8 cellular contexts compared by ENCODE assay signal in the genomic region with DNA sequence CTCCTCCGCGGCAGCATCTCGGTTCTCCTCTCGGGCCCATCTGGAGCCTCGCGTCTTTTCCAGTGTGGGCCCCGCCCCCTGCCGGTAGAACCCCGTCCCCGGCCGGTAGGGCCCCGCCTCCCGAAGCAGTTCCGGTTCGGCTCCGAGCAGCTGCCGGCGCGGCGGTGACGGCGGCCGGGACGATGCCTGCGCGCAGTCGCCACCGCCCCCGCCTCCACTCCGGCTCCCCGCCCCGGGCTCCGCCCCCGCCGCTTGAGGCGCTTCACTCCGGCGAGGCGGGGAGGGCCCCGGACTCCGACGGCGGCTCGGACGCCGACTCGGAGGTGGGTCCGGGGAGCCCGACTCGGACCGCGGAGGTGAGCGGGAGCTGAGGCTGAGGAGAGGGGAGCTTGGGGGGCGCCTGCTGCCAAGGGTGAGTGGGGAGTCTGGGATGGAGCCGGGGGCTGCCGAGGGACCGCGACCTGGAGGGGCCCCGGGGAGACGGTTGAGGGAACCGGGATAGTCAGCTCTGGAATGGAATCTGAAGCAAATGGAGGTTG.
A peak's percentile ranks its signal among the peaks of the same experiment; 100 is the strongest.
DNase-seq lines count a peak whose midpoint lies in the region; ATAC-seq lines count a peak whose summit lies in the region.

A gene (plus strand): TSS at position 290 of the 539 bp plus-strand sequence. CDS start 38,873 bp downstream, outside the sequence.

- ATAC-seq in GM18508 (IDR thresholded peaks at IDR 0.05; ENCODE audit: insufficient read depth, unreplicated experiment), result peak; percentile 44
- ATAC-seq in HG03039 (IDR thresholded peaks at IDR 0.05; ENCODE audit: unreplicated experiment), result peak; percentile 79
- ATAC-seq in activated CD4-positive, CD25-positive, alpha-beta regulatory T cell treated with anti-CD3 and anti-CD28 coated beads, Interleukin-2, amount 50 U/mL, for 24 hours, result peak; percentile 80 to 82

- DNase-seq in NCI-H226, result peak; percentile 94
- DNase-seq in central memory CD4-positive, alpha-beta T cell, result peak; percentile 96
- DNase-seq in islet precursor cell, result peak; percentile 99
- DNase-seq in stimulated activated CD4-positive, alpha-beta T cell treated with anti-CD3 and anti-CD28 coated beads, Interleukin-12 subunit alpha, Interleukin-12 subunit beta, amount 100 ng/mL, for 24 hours (ENCODE audit: low read depth in 2 of 2), result peak; percentile 86 to 97
- no peak for DNase-seq in HuH-7.5 (ENCODE audit: low spot score)
